Comparison of ENCODE assay signal across 19 cellular contexts in genomic region chr7:40516376-40516775, GRCh38.
"Had no signal": no experiment of that assay in that cellular context is flagged by ENCODE, and none has a peak within 500 bp of the region (broad histone marks: within the 10 kb centered on the region; RNA-seq: fewer than 3 reads in every experiment).

No MANE protein-coding gene starts in this region.

- H3K4me3 ChIP-seq: cardiac muscle cell, gastrocnemius medialis, heart right ventricle, lower lobe of right lung, right atrium auricular region, skin epidermis, transverse colon, vagina had no signal

- H3K36me3 ChIP-seq: cardiac muscle cell, gastrocnemius medialis, heart right ventricle, lower lobe of right lung, right atrium auricular region, transverse colon, vagina had no signal

- H3K4me1 ChIP-seq: gastrocnemius medialis, heart right ventricle, lower lobe of right lung, right atrium auricular region, transverse colon, vagina had no signal

- DNase-seq: activated CD4-positive, alpha-beta T cell treated with anti-CD3 and anti-CD28 coated beads, Interleukin-2, amount 10 ng/mL, durations not matched to agents 24 days and 14 days; activated CD4-positive, CD25-positive, alpha-beta regulatory T cell; activated CD8-positive, alpha-beta memory T cell treated with anti-CD3 and anti-CD28 coated beads, Interleukin-2, amount 50 U/mL, for 48 hours; activated CD8-positive, alpha-beta T cell treated with anti-CD3 and anti-CD28 coated beads, Interleukin-2, amount 10 ng/mL, durations not matched to agents 7 days and 5 days; activated naive CD4-positive, alpha-beta T cell; activated naive CD8-positive, alpha-beta T cell treated with anti-CD3 and anti-CD28 coated beads, Interleukin-2, amount 10 ng/mL, durations not matched to agents 7 days and 5 days; aorta; gastrocnemius medialis; heart right ventricle; left cardiac atrium; lower lobe of right lung; nephron progenitor cell; occipital lobe; stimulated activated naive CD8-positive, alpha-beta T cell treated with anti-CD3 and anti-CD28 coated beads, Interleukin-15, Interleukin-2, amounts not matched to agents 100 U/mL and 50 U/mL, for 24 hours; transverse colon had no signal

- H3K9me3 ChIP-seq: gastrocnemius medialis, heart right ventricle, lower lobe of right lung, right atrium auricular region, transverse colon, vagina had no signal

- H3K27me3 ChIP-seq: cardiac muscle cell, gastrocnemius medialis, heart right ventricle, right atrium auricular region, transverse colon, vagina had no signal

- ATAC-seq: activated CD8-positive, alpha-beta T cell treated with anti-CD3 and anti-CD28 coated beads, Interleukin-2, amount 10 ng/mL, durations not matched to agents 7 days and 5 days; gastrocnemius medialis; heart right ventricle; left cardiac atrium; lower lobe of right lung; stimulated activated naive CD8-positive, alpha-beta T cell treated with anti-CD3 and anti-CD28 coated beads, Interleukin-15, Interleukin-2, amounts not matched to agents 100 U/mL and 50 U/mL, for 24 hours had no signal

- H3K27ac ChIP-seq: cardiac muscle cell, gastrocnemius medialis, heart right ventricle, lower lobe of right lung, right atrium auricular region, skin epidermis, transverse colon, vagina had no signal
